ENCODE assay signal across 8 cellular contexts in the genomic region with DNA sequence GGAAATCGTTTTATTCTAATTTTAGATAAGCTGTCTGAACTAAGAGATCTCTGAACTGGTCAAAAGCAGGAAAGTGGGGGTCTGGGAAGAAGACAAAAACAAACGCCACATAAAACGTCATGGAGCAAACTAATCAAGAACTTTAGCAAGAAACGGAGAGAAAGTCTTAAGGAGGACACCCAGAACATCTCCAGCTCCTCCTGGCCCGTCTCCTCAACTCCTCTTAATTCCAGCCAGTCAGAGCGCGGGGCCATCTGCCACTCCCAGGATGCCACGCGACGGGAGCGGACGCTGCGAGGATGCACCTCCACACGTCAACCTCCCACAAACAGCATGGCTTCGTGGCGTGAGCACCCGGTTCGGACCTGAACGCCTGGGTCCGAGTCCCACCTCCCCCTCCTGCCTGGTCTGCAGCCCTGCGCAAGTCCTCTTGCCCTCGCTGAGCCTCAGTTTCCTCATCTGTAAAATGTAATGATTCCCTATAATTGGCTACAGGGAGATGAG. TPM values are rescaled to one million over a fixed set of nuclear protein-coding genes. Genes with fewer than 3 reads are reported as not detected.
DNase-seq lines count a peak whose midpoint lies in the region; ATAC-seq and TF ChIP-seq lines count a peak whose summit lies in the region.

No MANE protein-coding gene starts in this region.

- H3K4me1 ChIP-seq in osteoblast (ENCODE audit: insufficient read depth, low read length) = peaks cover 31% of the 10 kb centered on the region
- H3K4me1 ChIP-seq in thyroid gland = peaks cover 29 to 49% of the 10 kb centered on the region in 2 donors

- DNase-seq in COLO668 (lab: John Stamatoyannopoulos, UW; ENCODE audit: unreplicated experiment) (peak; percentile 76), NB4 (ENCODE audit: low read depth) (peak; percentile 91), SKM-1 treated with dmso at 0.1 percent for 144 hours (lab: John Stamatoyannopoulos, UW; ENCODE audit: unreplicated experiment) (peak; percentile 72), head of caudate nucleus (peak; percentile 67 to 93 (median 81)), osteoblast (ENCODE audit: insufficient read length, low spot score, missing footprints) (peak; percentile 97), thyroid gland (peak; percentile 69 to 73)

- H3K27ac ChIP-seq in osteoblast (ENCODE audit: low read depth, low read length) (peak overlapping the region; percentile 92), thyroid gland (peak overlapping the region; percentile 59 to 95 (median 76))

- peak overlapping the region; percentile 86 for H2AFZ ChIP-seq in osteoblast (ENCODE audit: low read length)

- H3K4me2 ChIP-seq in osteoblast (ENCODE audit: insufficient read depth, low read length) = peak overlapping the region; percentile 88

- H3K4me3 Mint-ChIP-seq in activated naive CD8-positive, alpha-beta T cell = peak overlapping the region; percentile 94

- peak overlapping the region; percentile 98 for H3K27ac Mint-ChIP-seq in activated naive CD8-positive, alpha-beta T cell

- 1% methylated on average over 22 of the region's 22 CpGs for WGBS in thyroid gland, 2 donors

- peaks cover 57% of the 10 kb centered on the region for H3K4me1 Mint-ChIP-seq in activated naive CD8-positive, alpha-beta T cell (ENCODE audit: low read depth)

- H3K27me3 ChIP-seq in osteoblast (ENCODE audit: insufficient read depth, low read length) (no peaks in the 10 kb centered on the region), thyroid gland (no peaks in the 10 kb centered on the region)

- peak; percentile 32 for ATAC-seq in GM21717 (IDR thresholded peaks at IDR 0.05; ENCODE audit: unreplicated experiment)

- TF ChIP-seq POLR2A in NB4 (IDR thresholded peaks at IDR 0.05; ENCODE audit: extremely low read depth, insufficient read length) (peak; percentile 27), thyroid gland (IDR thresholded peaks at IDR 0.05) (no peak)

- peak overlapping the region; percentile 88 for H3K4me3 ChIP-seq in NB4 (ENCODE audit: low read depth, low read length)
- peak overlapping the region; percentile 99 for H3K4me3 ChIP-seq in osteoblast (ENCODE audit: insufficient read depth, low read length)
- H3K4me3 ChIP-seq in thyroid gland (replicated peaks in 1 of 3) = peak overlapping the region; percentile 73 to 98 (median 82)

- H3K27me3 Mint-ChIP-seq in activated naive CD8-positive, alpha-beta T cell = peaks cover 13% of the 10 kb centered on the region

- intact Hi-C loops in head of caudate nucleus (cut with DNase I) (no loop called here), thyroid gland (cut with DNase I) (no loop called here)

- no peaks in the 10 kb centered on the region for H3K9me3 ChIP-seq in osteoblast (ENCODE audit: low read depth, low read length)
- no peaks in the 10 kb centered on the region for H3K9me3 ChIP-seq in thyroid gland

- H3K36me3 ChIP-seq in osteoblast (ENCODE audit: insufficient read depth, low read length) (peaks cover 3% of the 10 kb centered on the region), thyroid gland (no peaks in the 10 kb centered on the region)

- H3K36me3 Mint-ChIP-seq in activated naive CD8-positive, alpha-beta T cell = no peaks in the 10 kb centered on the region

- peaks cover 86% of the 10 kb centered on the region for H3K79me2 ChIP-seq in osteoblast (ENCODE audit: insufficient read depth, low read length)

- TF ChIP-seq CTCF in NB4 (IDR thresholded peaks at IDR 0.05; ENCODE audit: low read depth, low read length) (no peak), osteoblast (IDR thresholded peaks at IDR 0.05; ENCODE audit: extremely low read depth, low read depth, low read length) (no peak), thyroid gland (IDR thresholded peaks at IDR 0.05) (no peak)

- no peaks in the 10 kb centered on the region for H3K9me3 Mint-ChIP-seq in activated naive CD8-positive, alpha-beta T cell (ENCODE audit: low read depth)

- peaks cover 37% of the 10 kb centered on the region for H4K20me1 ChIP-seq in osteoblast (ENCODE audit: insufficient read depth, low read length)

RNA-seq across cellular contexts. Expression of a gene that starts 0.6 kb away (rescaled TPM):
- total RNA-seq in osteoblast = 60.4 and 63.0 TPM in 2 replicates
- 10 to 100 TPM; 64.7 to 85.7 (median 75.2) TPM for total RNA-seq in thyroid gland

RNA-seq across cellular contexts. Expression of a gene that starts 1.1 kb away (rescaled TPM):
- total RNA-seq in osteoblast = 29.0 and 32.7 TPM in 2 replicates
- total RNA-seq in thyroid gland = 10 to 100 TPM in 3 of 4 donors, 1 to 10 TPM in 1; 7.8 to 27.8 (median 20.0) TPM

RNA-seq across cellular contexts. Expression of a gene that starts 51.6 kb away (rescaled TPM):
- total RNA-seq in osteoblast = 39.8 and 45.1 TPM in 2 replicates
- total RNA-seq in thyroid gland = 10 to 100 TPM; 36.1 to 52.5 (median 36.5) TPM

RNA-seq across cellular contexts. Expression of a gene that starts 51.8 kb away (rescaled TPM):
- total RNA-seq in osteoblast (40.2 and 47.4 TPM in 2 replicates), thyroid gland (10 to 100 TPM; 23.6 to 51.1 (median 29.2) TPM)

Comparison
In these comparisons a context has a peak if more than half of its experiments do, and no peak if none do; other contexts are left out.
1. Peak in every context shown above with its lines: DNase-seq, ATAC-seq, H3K4me3 ChIP-seq and H3K27ac ChIP-seq.